ENCODE assay signal across 8 cellular contexts in genomic region chr2:25251032-25251460, GRCh38.
A peak's percentile ranks its signal among the peaks of the same experiment; 100 is the strongest.
DNase-seq lines count a peak whose midpoint lies in the region; ATAC-seq and TF ChIP-seq lines count a peak whose summit lies in the region.

No MANE protein-coding gene starts in this region.

- ATAC-seq in GM19395 (IDR thresholded peaks at IDR 0.05; ENCODE audit: unreplicated experiment) = peak; percentile 22
- ATAC-seq in GM18520 (IDR thresholded peaks at IDR 0.05; ENCODE audit: unreplicated experiment) = no peak
- no peak for ATAC-seq in HG03139 (IDR thresholded peaks at IDR 0.05; ENCODE audit: unreplicated experiment)
- no peak for ATAC-seq in HG03460 (IDR thresholded peaks at IDR 0.05; ENCODE audit: unreplicated experiment)

- no peak overlapping the region for H3K9ac ChIP-seq in rectal smooth muscle tissue (ENCODE audit: low read length)

- no peaks in the 10 kb centered on the region for H3K27me3 ChIP-seq in rectal smooth muscle tissue (ENCODE audit: control insufficient read depth, insufficient read depth, low read length)

- TF ChIP-seq CTCF in VCaP (conservative IDR thresholded peaks at IDR 0.05) (no peak), epithelial cell of proximal tubule (conservative IDR thresholded peaks at IDR 0.05; ENCODE audit: low read depth, low read length) (no peak)

- DNase-seq in epithelial cell of proximal tubule (ENCODE audit: low read depth) (no peak), NCI-H446 (lab: John Stamatoyannopoulos, UW) (no peak)

- H3K4me1 ChIP-seq in rectal smooth muscle tissue (ENCODE audit: control insufficient read depth, insufficient read depth, low read length) = peaks cover 3% of the 10 kb centered on the region

- H3K27ac ChIP-seq in VCaP = peak overlapping the region; percentile 94
- peak overlapping the region; percentile 37 for H3K27ac ChIP-seq in rectal smooth muscle tissue (ENCODE audit: low read depth, low read length)

- peaks cover 22% of the 10 kb centered on the region for H3K36me3 ChIP-seq in rectal smooth muscle tissue (ENCODE audit: control insufficient read depth, insufficient read depth, low read length)

- H3K4me3 ChIP-seq in epithelial cell of proximal tubule (ENCODE audit: low read depth, low read length) (peak overlapping the region; percentile 58), rectal smooth muscle tissue (ENCODE audit: low read length) (peak overlapping the region; percentile 67)
